8 cellular contexts compared by ENCODE assay signal in genomic region chr11:3797329-3798090, GRCh38. TPM values are rescaled to one million over a fixed set of nuclear protein-coding genes. Genes with fewer than 3 reads are reported as not detected.
DNase-seq lines count a peak whose midpoint lies in the region; ATAC-seq and TF ChIP-seq lines count a peak whose summit lies in the region.

NUP98 (minus strand) TSS chr11:3797554; CDS start chr11:3782117, 15,437 bp downstream.

- no peaks in the 10 kb centered on the region for H3K27me3 ChIP-seq in upper lobe of right lung

- no peak for TF ChIP-seq CTCF in upper lobe of right lung (IDR thresholded peaks at IDR 0.05)

- H3K4me3 ChIP-seq in upper lobe of right lung: peak within 1 kb of the TSS; percentile 89

- peaks cover 22% of the 10 kb centered on the region for H3K4me1 ChIP-seq in upper lobe of right lung

- intact Hi-C loops in left cardiac atrium (cut with DNase I) (no loop called here), posterior vena cava (cut with DNase I) (loop anchor here in 1 of 2 donors (5.0 kb wide), 1 partner anchor 35 kb away; no protein-coding TSS in a partner anchor), upper lobe of right lung (cut with DNase I) (no loop called here)

- H3K27ac Mint-ChIP-seq in T-helper 17 cell: peak within 1 kb of the TSS; percentile 99

- H3K36me3 Mint-ChIP-seq in T-helper 17 cell (ENCODE audit: low read depth): no peaks in the 10 kb centered on the region

- ATAC-seq in HG02885 (IDR thresholded peaks at IDR 0.05; ENCODE audit: poor library complexity, unreplicated experiment): peak; percentile 92
- ATAC-seq in T-helper 17 cell: peak; percentile 94
- ATAC-seq in left cardiac atrium: peak; percentile 96 to 97
- peak; percentile 96 for ATAC-seq in upper lobe of right lung

- H3K27me3 Mint-ChIP-seq in T-helper 17 cell: no peaks in the 10 kb centered on the region

- peak within 1 kb of the TSS; percentile 95 for H3K4me3 Mint-ChIP-seq in T-helper 17 cell

- DNase-seq in NCI-H1694 treated with DMSO at 0.1 percent for 48 hours (lab: John Stamatoyannopoulos, UW) (peak; percentile 97), T-helper 17 cell (peak; percentile 98 to 100 (median 99)), amygdala (lab: John Stamatoyannopoulos, UW) (peak; percentile 88 to 100 (median 99)), left cardiac atrium (peak; percentile 100), posterior vena cava (ENCODE audit: low spot score) (peak; percentile 100), upper lobe of right lung (peak; percentile 100)

- H3K4me1 Mint-ChIP-seq in T-helper 17 cell: peaks cover 29% of the 10 kb centered on the region

- H3K9me3 ChIP-seq in T-helper 17 cell (ENCODE audit: control insufficient read depth, low read length, poor library complexity, severe bottlenecking) (no peaks in the 10 kb centered on the region), upper lobe of right lung (no peaks in the 10 kb centered on the region)

- peak; percentile 94 for TF ChIP-seq POLR2A in GM15510 (IDR thresholded peaks at IDR 0.05; ENCODE audit: borderline replicate concordance, extremely low read depth, insufficient read length)

- H3K27ac ChIP-seq in upper lobe of right lung: peak within 1 kb of the TSS; percentile 98

- peaks cover 15% of the 10 kb centered on the region for H3K36me3 ChIP-seq in upper lobe of right lung

RNA-seq across cellular contexts. Expression of gene NUP98, which starts in this region (rescaled TPM):
- 100 to 1,000 TPM; 120 to 128 TPM for total RNA-seq in T-helper 17 cell
- 10 to 100 TPM; 38.0 to 59.7 TPM for total RNA-seq in left cardiac atrium
- total RNA-seq in posterior vena cava: 10 to 100 TPM; 51.6 to 53.8 TPM
- total RNA-seq in upper lobe of right lung: 80.5 TPM

Comparison
In these comparisons a context has a peak if more than half of its experiments do, and no peak if none do; other contexts are left out.
1. Peak in every context shown above with its lines: DNase-seq, ATAC-seq, H3K4me3 ChIP-seq and H3K27ac ChIP-seq.